In genomic region chr4:39043058-39043696, GRCh38 we compare ENCODE assay signal across 8 cellular contexts. TPM values are rescaled to one million over a fixed set of nuclear protein-coding genes. Genes with fewer than 3 reads are reported as not detected.
DNase-seq lines count a peak whose midpoint lies in the region; ATAC-seq and TF ChIP-seq lines count a peak whose summit lies in the region.

No MANE protein-coding gene starts in this region.

- peak overlapping the region; percentile 97; the same call in 1 of the 2 replicates for H3K14ac ChIP-seq in IMR-90 (replicated peaks; ENCODE audit: low read depth, low read length)

- H3K27ac ChIP-seq in AG04450 (ENCODE audit: low read depth, low read length) (peak overlapping the region; percentile 90), IMR-90 (ENCODE audit: insufficient read depth, low read length) (peak overlapping the region; percentile 87), mucosa of rectum (ENCODE audit: low read depth in 2 of 2, low read length in 2 of 2) (peak overlapping the region; percentile 70 to 86)

- H3K4me3 Mint-ChIP-seq in brain, result peak overlapping the region; percentile 88 to 94 (median 91)

- H3K4me1 Mint-ChIP-seq in brain, result peaks cover 57% of the 10 kb centered on the region

- no peak for TF ChIP-seq CTCF in AG04450 (IDR thresholded peaks at IDR 0.05; ENCODE audit: low read depth, low read length)
- no peak for TF ChIP-seq CTCF in IMR-90 (conservative IDR thresholded peaks at IDR 0.05; ENCODE audit: low read depth, low read length)
- no peak for TF ChIP-seq CTCF in brain (conservative IDR thresholded peaks at IDR 0.05)
- no peak for TF ChIP-seq CTCF in GM10248 (IDR thresholded peaks at IDR 0.05; ENCODE audit: control extremely low read depth, extremely low read depth, low read depth, missing control alignments)

- H3K36me3 ChIP-seq in IMR-90 (ENCODE audit: control insufficient read depth, insufficient read depth, low read length) (no peaks in the 10 kb centered on the region), mucosa of rectum (ENCODE audit: control insufficient read depth in 2 of 2, insufficient read depth in 2 of 2, low read length in 2 of 2) (no peaks in the 10 kb centered on the region)

- H3K9me3 Mint-ChIP-seq in brain, result no peaks in the 10 kb centered on the region

- no peak for ATAC-seq in IMR-90 (ENCODE audit: low read depth)

- H4K91ac ChIP-seq in IMR-90 (ENCODE audit: insufficient read depth, low read depth, low read length), result peak overlapping the region; percentile 93

- H3K9ac ChIP-seq in IMR-90 (ENCODE audit: low read depth, low read length) (peak overlapping the region; percentile 73; the same call in 1 of the 2 replicates), mucosa of rectum (ENCODE audit: low read depth in 1 of 2, low read length in 2 of 2) (no peak overlapping the region)

- H3K18ac ChIP-seq in IMR-90 (ENCODE audit: low read depth, low read length), result peak overlapping the region; percentile 52

- H4K5ac ChIP-seq in IMR-90 (ENCODE audit: low read depth, low read length), result peak overlapping the region; percentile 62; the same call in 1 of the 2 replicates

- DNase-seq in AG04450 (ENCODE audit: low read depth, low spot score), result no peak
- DNase-seq in IMR-90, result peak; percentile 75
- DNase-seq in activated CD4-positive, CD25-positive, alpha-beta regulatory T cell treated with anti-CD3 and anti-CD28 coated beads, Interleukin-2, amount 50 U/mL, for 72 hours, result no peak
- DNase-seq in GF-D8 (lab: John Stamatoyannopoulos, UW), result no peak
- no peak for DNase-seq in GM10248 (ENCODE audit: extremely low spot score)
- no peak for DNase-seq in GM03348 (ENCODE audit: low spot score)

- peaks cover 3 to 11% of the 10 kb centered on the region in 2 experiments; a peak in 3 of 4 replicates for H3K79me1 ChIP-seq in IMR-90 (ENCODE audit: low read depth in 1 of 2, low read length in 2 of 2)

- POLR2A ChIA-PET in AG04450 (lab: Yijun Ruan, JAX), result interaction anchor here (1.1 to 3.2 kb wide), 4 partner anchors 58 to 100 kb away, joined by 4 to 32 read pairs (median 9); no protein-coding TSS in a partner anchor
- POLR2A ChIA-PET in IMR-90 (lab: Charles Lee; ENCODE audit: unreplicated experiment), result no interaction called here
- POLR2A ChIA-PET in GM10248 (lab: Yijun Ruan, JAX), result no interaction called here

- H3K4me3 ChIP-seq in AG04450 (ENCODE audit: low read depth, low read length) (no peak overlapping the region), IMR-90 (ENCODE audit: insufficient read depth, low read depth, low read length) (no peak overlapping the region), mucosa of rectum (ENCODE audit: low read length in 2 of 2) (peak overlapping the region in 1 of 2 donors; percentile 67)

- peaks cover 8% of the 10 kb centered on the region; the same call in 1 of the 2 replicates for H4K20me1 ChIP-seq in IMR-90 (ENCODE audit: insufficient read depth, low read length)

- no TSS peak for BruUV-seq in IMR-90 (replicated peaks; lab: Mats Ljungman, UMichigan)

- peak overlapping the region; percentile 88 for H3K23ac ChIP-seq in IMR-90 (ENCODE audit: low read depth, low read length)

- no peak overlapping the region for H2AK9ac ChIP-seq in IMR-90 (replicated peaks; ENCODE audit: low read depth, low read length, poor library complexity)

- H2BK15ac ChIP-seq in IMR-90 (ENCODE audit: low read depth, low read length), result peak overlapping the region; percentile 39; the same call in 2 of the 3 replicates

- H3K4me1 ChIP-seq in IMR-90 (ENCODE audit: control insufficient read depth, insufficient read depth, low read length), result peaks cover 15% of the 10 kb centered on the region
- peaks cover 6 to 8% of the 10 kb centered on the region in 2 donors for H3K4me1 ChIP-seq in mucosa of rectum (ENCODE audit: control insufficient read depth in 2 of 2, insufficient read depth in 2 of 2, low read length in 2 of 2)

- H2BK5ac ChIP-seq in IMR-90 (ENCODE audit: low read depth, low read length, poor library complexity, severe bottlenecking), result peak overlapping the region; percentile 96

- peak overlapping the region; percentile 97 for H3K4ac ChIP-seq in IMR-90 (ENCODE audit: low read depth, low read length)

- H2BK120ac ChIP-seq in IMR-90 (ENCODE audit: low read depth, low read length), result peak overlapping the region; percentile 98

- CTCF ChIA-PET in AG04450 (lab: Charles Lee) (interaction anchor here (1.3 kb wide), 1 partner anchor 209 kb away, joined by 3 read pairs; no protein-coding TSS in a partner anchor), IMR-90 (lab: Yijun Ruan, JAX) (interaction anchor here (0.6 to 1.5 kb wide), 2 partner anchors 13 to 149 kb away, joined by 3 to 5 read pairs; no protein-coding TSS in a partner anchor), GM10248 (lab: Yijun Ruan, JAX) (interaction anchor here (0.9 to 2.1 kb wide), 9 partner anchors 10 to 183 kb away, joined by 3 to 11 read pairs (median 4); partner anchors contain the start of gene TMEM156)

- H3K9me3 ChIP-seq in AG04450 (ENCODE audit: control insufficient read depth, insufficient read depth, low read length) (0 out of 2 replicates have a peak, but pooled peaks cover 3% of the 10 kb centered on the region), IMR-90 (ENCODE audit: control insufficient read depth, insufficient read depth, low read length) (no peaks in the 10 kb centered on the region), mucosa of rectum (ENCODE audit: control insufficient read depth in 2 of 2, low read length in 2 of 2) (no peaks in the 10 kb centered on the region)

- H3K9me1 ChIP-seq in IMR-90 (ENCODE audit: insufficient read depth, low read length), result peaks cover 7% of the 10 kb centered on the region; the same call in 1 of the 2 replicates

- intact Hi-C loops in IMR-90 (cut with micrococcal nuclease), result no loop called here

- H2BK20ac ChIP-seq in IMR-90 (ENCODE audit: low read depth, low read length), result peak overlapping the region; percentile 94

- WGBS in IMR-90 (ENCODE audit: extremely low coverage in 2 of 2, insufficient read length in 1 of 2), 2 experiments, result no CpG with 5 or more reads among the region's 10 CpGs

- H2AFZ ChIP-seq in IMR-90 (replicated peaks; ENCODE audit: low read length, poor library complexity), result no peak overlapping the region

- H4K8ac ChIP-seq in IMR-90 (ENCODE audit: low read depth in 2 of 2, low read length in 2 of 2), result peak overlapping the region; percentile 79 to 94

- H3K27me3 Mint-ChIP-seq in brain, result peaks cover 7% of the 10 kb centered on the region

- no peak for TF ChIP-seq RAD21 in IMR-90 (IDR thresholded peaks at IDR 0.05; ENCODE audit: low read length)

- TF ChIP-seq POLR2A in IMR-90 (IDR thresholded peaks at IDR 0.05; ENCODE audit: low read depth, low read length), result no peak

- dilution Hi-C loops in IMR-90 (cut with HindIII; ENCODE audit: low sequenced_read_pairs, unreplicated experiment), result no loop called here

- H3K36me3 Mint-ChIP-seq in brain, result no peaks in the 10 kb centered on the region

- peak overlapping the region; percentile 6 to 96 (median 80) for H3K27ac Mint-ChIP-seq in brain

- H3K56ac ChIP-seq in IMR-90 (ENCODE audit: extremely low read depth, insufficient read depth, low read length), result peak overlapping the region; percentile 97

- H2AK5ac ChIP-seq in IMR-90 (ENCODE audit: low read depth, low read length), result peak overlapping the region; percentile 80; the same call in 1 of the 2 replicates

- peak overlapping the region; percentile 41; the same call in 1 of the 2 replicates for H3K4me2 ChIP-seq in IMR-90 (ENCODE audit: low read depth, low read length)

- in situ Hi-C loops in IMR-90 (cut with MboI; ENCODE audit: low sequenced_read_pairs), result no loop called here

- H3K27me3 ChIP-seq in AG04450 (ENCODE audit: control insufficient read depth, insufficient read depth, low read length) (no peaks in the 10 kb centered on the region), IMR-90 (ENCODE audit: control insufficient read depth, insufficient read depth, low read length) (no peaks in the 10 kb centered on the region), mucosa of rectum (ENCODE audit: control insufficient read depth in 2 of 2, insufficient read depth in 2 of 2, low read length in 2 of 2) (no peaks in the 10 kb centered on the region)

TF ChIP-seq in IMR-90, 13 proteins besides CTCF, POLR2A, EP300 and RAD21 (continues in another document):
- TF ChIP-seq CHD1 (IDR thresholded peaks at IDR 0.05; ENCODE audit: low read depth, low read length) (no peak), MAFK (IDR thresholded peaks at IDR 0.05; ENCODE audit: low read depth, low read length) (no peak), RCOR1 (IDR thresholded peaks at IDR 0.05; ENCODE audit: insufficient replicate concordance, low read length) (no peak), MXI1 (IDR thresholded peaks at IDR 0.05; ENCODE audit: borderline replicate concordance, low read depth, low read length) (no peak), RFX5 (IDR thresholded peaks at IDR 0.05; ENCODE audit: low read depth, low read length) (no peak), CEBPB (IDR thresholded peaks at IDR 0.05; ENCODE audit: low read depth, low read length) (peak; percentile 65), USF2 (IDR thresholded peaks at IDR 0.05; ENCODE audit: low read depth, low read length) (0 out of 2 replicates have a peak, but pooled peaks have one; percentile 9), BHLHE40 (IDR thresholded peaks at IDR 0.05; ENCODE audit: low read depth, low read length) (peak; percentile 60; the same call in 1 of the 2 replicates), MAZ (IDR thresholded peaks at IDR 0.05; ENCODE audit: borderline replicate concordance, low read depth, low read length) (no peak)

RNA-seq across cellular contexts. Expression of gene TMEM156, which starts 11.0 kb away (rescaled TPM):
- polyA plus RNA-seq in AG04450 (2011; rRNA removed) (1.8 and 2.3 TPM in 2 replicates), IMR-90 (2012; rRNA removed) (0.53 and 0.82 TPM in 2 replicates), brain (ENCODE audit: insufficient read depth, low read depth, low replicate concordance) (0.27 TPM)
- polyA minus RNA-seq in AG04450 (2011; rRNA and poly(A)+ RNA removed), result 0.32 and 0.61 TPM in 2 replicates
- total RNA-seq in IMR-90 (2012; rRNA removed), result 0.54 and 0.83 TPM in 2 replicates
- polyA plus RNA-seq in IMR-90 (2012; cell fraction: cytosol; rRNA removed), result 0.07 and 0.15 TPM in 2 replicates
- polyA plus RNA-seq in IMR-90 (2012; cell fraction: nucleus; rRNA removed; ENCODE audit: low replicate concordance), result 0.03 and 0.30 TPM in 2 replicates

RNA-seq across cellular contexts. Expression of gene KLHL5, which starts 18.9 kb away (rescaled TPM):
- 155 and 184 TPM in 2 replicates for polyA plus RNA-seq in AG04450 (2011; rRNA removed)
- 212 and 247 TPM in 2 replicates for polyA minus RNA-seq in AG04450 (2011; rRNA and poly(A)+ RNA removed)
- total RNA-seq in IMR-90 (2012; rRNA removed), result 97.7 and 134 TPM in 2 replicates
- polyA plus RNA-seq in IMR-90 (2012; rRNA removed), result 45.4 and 58.8 TPM in 2 replicates
- 23.8 and 24.5 TPM in 2 replicates for polyA plus RNA-seq in IMR-90 (2012; cell fraction: cytosol; rRNA removed)
- polyA plus RNA-seq in IMR-90 (2012; cell fraction: nucleus; rRNA removed; ENCODE audit: low replicate concordance), result 6.4 and 41.5 TPM in 2 replicates
- polyA plus RNA-seq in brain (ENCODE audit: insufficient read depth, low read depth, low replicate concordance), result 13.0 TPM
